In genomic region chr19:5503598-5503997, GRCh38 we compare ENCODE assay signal across 1 cellular context.
TF ChIP-seq lines count a peak whose summit lies in the region.

No MANE protein-coding gene starts in this region.

TF ChIP-seq in H1, 55 proteins besides CTCF, POLR2A, EP300 and RAD21 (continued from another document):
- TF ChIP-seq, protein P1, sequence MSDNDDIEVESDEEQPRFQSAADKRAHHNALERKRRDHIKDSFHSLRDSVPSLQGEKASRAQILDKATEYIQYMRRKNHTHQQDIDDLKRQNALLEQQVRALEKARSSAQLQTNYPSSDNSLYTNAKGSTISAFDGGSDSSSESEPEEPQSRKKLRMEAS (IDR thresholded peaks at IDR 0.05): no peak
- TF ChIP-seq JUN (IDR thresholded peaks at IDR 0.05; ENCODE audit: low read depth, low read length) (no peak), SIN3A (conservative IDR thresholded peaks at IDR 0.05 in 1 of 2, IDR thresholded peaks at IDR 0.05 in 1 of 2; ENCODE audit: low read depth in 1 of 2, low read length in 2 of 2) (no peak), TEAD4 (IDR thresholded peaks at IDR 0.05; ENCODE audit: low read depth, low read length) (no peak), SP4 (IDR thresholded peaks at IDR 0.05; ENCODE audit: low read length) (no peak), HDAC6 (IDR thresholded peaks at IDR 0.05; ENCODE audit: low read depth, low read length) (no peak), NANOG (IDR thresholded peaks at IDR 0.05; ENCODE audit: insufficient read depth, low read depth, low read length, poor library complexity, severe bottlenecking) (no peak), CHD7 (IDR thresholded peaks at IDR 0.05; ENCODE audit: insufficient replicate concordance, low read length) (no peak), JUND (IDR thresholded peaks at IDR 0.05; ENCODE audit: low read length) (no peak), GTF2F1 (IDR thresholded peaks at IDR 0.05; ENCODE audit: borderline replicate concordance, low read depth, low read length) (no peak), YY1 (IDR thresholded peaks at IDR 0.05; ENCODE audit: low read depth, low read length) (no peak), CBX5 (IDR thresholded peaks at IDR 0.05; ENCODE audit: low read depth, low read length) (no peak), KDM4A (IDR thresholded peaks at IDR 0.05; ENCODE audit: low read depth, low read length, severe bottlenecking) (no peak), SP1 (IDR thresholded peaks at IDR 0.05; ENCODE audit: low read depth, low read length) (no peak), GABPA (IDR thresholded peaks at IDR 0.05; ENCODE audit: borderline replicate concordance, insufficient read depth, low read length) (no peak)
TF ChIP-seq in H1: peak in this region for 0.
